ENCODE assay signal across 25 cellular contexts in genomic region chr4:87116230-87116629, GRCh38.
DNase-seq lines count a peak whose midpoint lies in the region; ATAC-seq and TF ChIP-seq lines count a peak whose summit lies in the region.
"Had no signal": no experiment of that assay in that cellular context is flagged by ENCODE, and none has a peak within 500 bp of the region (broad histone marks: within the 10 kb centered on the region; RNA-seq: fewer than 3 reads in every experiment).

No MANE protein-coding gene starts in this region.

- no peaks in the 10 kb centered on the region for H3K9me3 Mint-ChIP-seq in activated CD8-positive, alpha-beta memory T cell treated with anti-CD3 and anti-CD28 coated beads, Interleukin-2, amount 10 ng/mL, durations not matched to agents 7 days and 5 days (ENCODE audit: low read depth)
- H3K9me3 Mint-ChIP-seq in endothelial cell (ENCODE audit: unreplicated experiment) (no peaks in the 10 kb centered on the region), osteocyte (ENCODE audit: unreplicated experiment) (no peaks in the 10 kb centered on the region), mesothelial cell of epicardium (no peaks in the 10 kb centered on the region)
- H3K9me3 Mint-ChIP-seq: activated naive CD4-positive, alpha-beta T cell treated with anti-CD3 and anti-CD28 coated beads, Interleukin-2, amount 10 ng/mL, durations not matched to agents 7 days and 5 days; activated T-helper 1 cell treated with anti-CD3 and anti-CD28 coated beads, Interleukin-12 subunit alpha, Interleukin-12 subunit beta, Interleukin-2, Interleukin-4 antibody, amounts not matched to agents 30 ng/mL and 10 ng/mL and 1 ng/mL, durations not matched to agents 14 hours and 24 hours and 36 hours; CD4-positive, alpha-beta T cell; HFFc6; natural killer cell treated with Interleukin-12 subunit alpha and Interleukin-12 subunit beta and Interleukin-15 and Interleukin-18, amount 100 ng/mL, for 72 hours had no signal

- no peak overlapping the region for H3K4me3 ChIP-seq in thoracic aorta
- H3K4me3 ChIP-seq: left lung, pancreas had no signal

- CTCF ChIA-PET in activated CD8-positive, alpha-beta memory T cell treated with anti-CD3 and anti-CD28 coated beads, Interleukin-2, amount 10 ng/mL, durations not matched to agents 7 days and 5 days (lab: Charles Lee): no interaction called here

- H3K27ac Mint-ChIP-seq in activated CD8-positive, alpha-beta memory T cell treated with anti-CD3 and anti-CD28 coated beads, Interleukin-2, amount 10 ng/mL, durations not matched to agents 7 days and 5 days: peak overlapping the region; percentile 36
- H3K27ac Mint-ChIP-seq in endothelial cell (ENCODE audit: unreplicated experiment) (no peak overlapping the region), osteocyte (ENCODE audit: unreplicated experiment) (peak overlapping the region; percentile 69), mesothelial cell of epicardium (no peak overlapping the region)
- H3K27ac Mint-ChIP-seq: activated naive CD4-positive, alpha-beta T cell treated with anti-CD3 and anti-CD28 coated beads, Interleukin-2, amount 10 ng/mL, durations not matched to agents 7 days and 5 days; activated T-helper 1 cell treated with anti-CD3 and anti-CD28 coated beads, Interleukin-12 subunit alpha, Interleukin-12 subunit beta, Interleukin-2, Interleukin-4 antibody, amounts not matched to agents 30 ng/mL and 10 ng/mL and 1 ng/mL, durations not matched to agents 14 hours and 24 hours and 36 hours; CD4-positive, alpha-beta T cell; HFFc6; natural killer cell treated with Interleukin-12 subunit alpha and Interleukin-12 subunit beta and Interleukin-15 and Interleukin-18, amount 100 ng/mL, for 72 hours had no signal

- no peaks in the 10 kb centered on the region for H3K27me3 Mint-ChIP-seq in activated CD8-positive, alpha-beta memory T cell treated with anti-CD3 and anti-CD28 coated beads, Interleukin-2, amount 10 ng/mL, durations not matched to agents 7 days and 5 days
- H3K27me3 Mint-ChIP-seq in endothelial cell (ENCODE audit: unreplicated experiment) (peaks cover 4% of the 10 kb centered on the region), osteocyte (ENCODE audit: unreplicated experiment) (no peaks in the 10 kb centered on the region), mesothelial cell of epicardium (ENCODE audit: low read depth) (no peaks in the 10 kb centered on the region)
- H3K27me3 Mint-ChIP-seq: activated naive CD4-positive, alpha-beta T cell treated with anti-CD3 and anti-CD28 coated beads, Interleukin-2, amount 10 ng/mL, durations not matched to agents 7 days and 5 days; CD4-positive, alpha-beta T cell; natural killer cell treated with Interleukin-12 subunit alpha and Interleukin-12 subunit beta and Interleukin-15 and Interleukin-18, amount 100 ng/mL, for 72 hours had no signal

- peaks cover 16 to 61% of the 10 kb centered on the region in 2 donors for H3K4me1 ChIP-seq in thoracic aorta (ENCODE audit: control insufficient read depth in 1 of 2, low read depth in 2 of 2)

- H3K36me3 ChIP-seq in thoracic aorta: peaks cover 17% of the 10 kb centered on the region

- H3K4me3 Mint-ChIP-seq in activated CD8-positive, alpha-beta memory T cell treated with anti-CD3 and anti-CD28 coated beads, Interleukin-2, amount 10 ng/mL, durations not matched to agents 7 days and 5 days: no peak overlapping the region
- H3K4me3 Mint-ChIP-seq in endothelial cell (ENCODE audit: unreplicated experiment) (peak overlapping the region; percentile 6), osteocyte (ENCODE audit: unreplicated experiment) (no peak overlapping the region), mesothelial cell of epicardium (no peak overlapping the region)
- H3K4me3 Mint-ChIP-seq: activated naive CD4-positive, alpha-beta T cell treated with anti-CD3 and anti-CD28 coated beads, Interleukin-2, amount 10 ng/mL, durations not matched to agents 7 days and 5 days; activated T-helper 1 cell treated with anti-CD3 and anti-CD28 coated beads, Interleukin-12 subunit alpha, Interleukin-12 subunit beta, Interleukin-2, Interleukin-4 antibody, amounts not matched to agents 30 ng/mL and 10 ng/mL and 1 ng/mL, durations not matched to agents 14 hours and 24 hours and 36 hours; CD4-positive, alpha-beta T cell; HFFc6; natural killer cell treated with Interleukin-12 subunit alpha and Interleukin-12 subunit beta and Interleukin-15 and Interleukin-18, amount 100 ng/mL, for 72 hours had no signal

- DNase-seq in activated CD8-positive, alpha-beta memory T cell treated with anti-CD3 and anti-CD28 coated beads, Interleukin-2, amount 10 ng/mL, durations not matched to agents 7 days and 5 days: no peak
- DNase-seq in activated CD8-positive, alpha-beta memory T cell treated with anti-CD3 and anti-CD28 coated beads, Interleukin-2, amount 50 U/mL, for 4 hours: no peak
- DNase-seq in endothelial cell (ENCODE audit: low spot score): no peak
- DNase-seq in osteocyte (ENCODE audit: extremely low spot score, unreplicated experiment): no peak
- no peak for DNase-seq in thoracic aorta (ENCODE audit: low spot score)
- DNase-seq in NCI-H526 (lab: John Stamatoyannopoulos, UW): no peak
- no peak for DNase-seq in mesothelial cell of epicardium (ENCODE audit: low spot score in 2 of 2, unreplicated experiment in 2 of 2)
- DNase-seq in DMS 273 (lab: John Stamatoyannopoulos, UW; ENCODE audit: unreplicated experiment): no peak
- DNase-seq: activated CD4-positive, alpha-beta T cell treated with anti-CD3 and anti-CD28 coated beads for 48 hours; activated naive CD4-positive, alpha-beta T cell treated with anti-CD3 and anti-CD28 coated beads, Interleukin-2, amount 10 ng/mL, durations not matched to agents 7 days and 5 days; amygdala; caudate nucleus; CD4-positive, alpha-beta T cell; dermis blood vessel endothelial cell; HFFc6; KG1; left lung; NCI-H146; NCI-H524; pancreas; SK-N-SH; stimulated activated CD8-positive, alpha-beta memory T cell treated with anti-CD3 and anti-CD28 coated beads, Interleukin-4, amount 100 ng/mL, for 48 hours had no signal

- no peaks in the 10 kb centered on the region for H3K27me3 ChIP-seq in thoracic aorta (replicated peaks; ENCODE audit: insufficient read depth)
- H3K27me3 ChIP-seq: left lung, pancreas had no signal

- H3K4me1 Mint-ChIP-seq in activated CD8-positive, alpha-beta memory T cell treated with anti-CD3 and anti-CD28 coated beads, Interleukin-2, amount 10 ng/mL, durations not matched to agents 7 days and 5 days: peaks cover 20% of the 10 kb centered on the region
- H3K4me1 Mint-ChIP-seq in endothelial cell (ENCODE audit: unreplicated experiment) (peaks cover 3% of the 10 kb centered on the region), osteocyte (ENCODE audit: unreplicated experiment) (peaks cover 66% of the 10 kb centered on the region), mesothelial cell of epicardium (peaks cover 10% of the 10 kb centered on the region)

- H3K27ac ChIP-seq in thoracic aorta: peak overlapping the region; percentile 50 to 53
- H3K27ac ChIP-seq: 22Rv1, left lung had no signal

- peaks cover 55% of the 10 kb centered on the region for H3K36me3 Mint-ChIP-seq in activated CD8-positive, alpha-beta memory T cell treated with anti-CD3 and anti-CD28 coated beads, Interleukin-2, amount 10 ng/mL, durations not matched to agents 7 days and 5 days
- H3K36me3 Mint-ChIP-seq in endothelial cell (ENCODE audit: low read depth, unreplicated experiment) (peaks cover 33% of the 10 kb centered on the region), osteocyte (ENCODE audit: unreplicated experiment) (peaks cover 22% of the 10 kb centered on the region), mesothelial cell of epicardium (peaks cover 22% of the 10 kb centered on the region)
- H3K36me3 Mint-ChIP-seq: natural killer cell treated with Interleukin-12 subunit alpha and Interleukin-12 subunit beta and Interleukin-15 and Interleukin-18, amount 100 ng/mL, for 72 hours had no signal

- H3K9me3 ChIP-seq in thoracic aorta: no peaks in the 10 kb centered on the region
- H3K9me3 ChIP-seq: left lung, pancreas, SK-N-SH had no signal

- no peak for TF ChIP-seq CTCF in endothelial cell (IDR thresholded peaks at IDR 0.05; ENCODE audit: unreplicated experiment)
- TF ChIP-seq CTCF in osteocyte (IDR thresholded peaks at IDR 0.05): no peak
- no peak for TF ChIP-seq CTCF in thoracic aorta (IDR thresholded peaks at IDR 0.05)
- TF ChIP-seq CTCF in mesothelial cell of epicardium (IDR thresholded peaks at IDR 0.05; ENCODE audit: unreplicated experiment): no peak

- ATAC-seq in activated CD8-positive, alpha-beta memory T cell treated with anti-CD3 and anti-CD28 coated beads, Interleukin-2, amount 10 ng/mL, durations not matched to agents 7 days and 5 days: no peak
- no peak for ATAC-seq in thoracic aorta (ENCODE audit: insufficient number of reproducible peaks, low FRiP score, low read depth)
- ATAC-seq: natural killer cell treated with Interleukin-12 subunit alpha and Interleukin-12 subunit beta and Interleukin-15 and Interleukin-18, amount 100 ng/mL, for 72 hours had no signal

Comparison
In these comparisons a context has a peak if more than half of its experiments do, and no peak if none do; other contexts are left out.
1. H3K27ac Mint-ChIP-seq: peak in activated CD8-positive, alpha-beta memory T cell treated with anti-CD3 and anti-CD28 coated beads, Interleukin-2, amount 10 ng/mL, durations not matched to agents 7 days and 5 days (single experiment) and osteocyte (single experiment); none in endothelial cell (single experiment) and mesothelial cell of epicardium (single experiment).